Comparison of ENCODE assay signal across 18 cellular contexts in genomic region chr7:122013070-122013469, GRCh38.
DNase-seq lines count a peak whose midpoint lies in the region; ATAC-seq and TF ChIP-seq lines count a peak whose summit lies in the region.
"Had no signal": no experiment of that assay in that cellular context is flagged by ENCODE, and none has a peak within 500 bp of the region (broad histone marks: within the 10 kb centered on the region; RNA-seq: fewer than 3 reads in every experiment).

No MANE protein-coding gene starts in this region.

- ATAC-seq in GM18870 (IDR thresholded peaks at IDR 0.05; ENCODE audit: unreplicated experiment) (peak; percentile 58), HG03196 (IDR thresholded peaks at IDR 0.05; ENCODE audit: unreplicated experiment) (peak; percentile 66), HG03045 (IDR thresholded peaks at IDR 0.05; ENCODE audit: unreplicated experiment) (no peak)
- ATAC-seq: T-cell had no signal

- TF ChIP-seq CTCF in choroid plexus epithelial cell (conservative IDR thresholded peaks at IDR 0.05; ENCODE audit: low read depth, low read length), result no peak

- CTCF ChIA-PET in activated CD4-positive, alpha-beta memory T cell treated with anti-CD3 and anti-CD28 coated beads for 36 hours (lab: Charles Lee), result interaction anchor here (1.2 kb wide), 1 partner anchor 19 kb away, joined by 3 read pairs; no protein-coding TSS in a partner anchor
- CTCF ChIA-PET in activated CD4-positive, alpha-beta memory T cell treated with anti-CD3 and anti-CD28 coated beads, Interleukin-2, amount 10 ng/mL, durations not matched to agents 7 days and 5 days (lab: Charles Lee), result no interaction called here

- no peak overlapping the region for H3K4me3 Mint-ChIP-seq in activated CD4-positive, alpha-beta memory T cell treated with anti-CD3 and anti-CD28 coated beads for 36 hours
- no peak overlapping the region for H3K4me3 Mint-ChIP-seq in activated CD4-positive, alpha-beta memory T cell treated with anti-CD3 and anti-CD28 coated beads, Interleukin-2, amount 10 ng/mL, durations not matched to agents 7 days and 5 days
- H3K4me3 Mint-ChIP-seq: activated B cell treated with CpG ODN at 0.5 μM for 24 hours; activated T-cell treated with anti-CD3 and anti-CD28 coated beads, Interleukin-2, amount 50 U/mL, for 24 hours; CD8-positive, alpha-beta memory T cell; natural killer cell treated with Interleukin-12 subunit alpha and Interleukin-12 subunit beta and Interleukin-15 and Interleukin-18, amount 100 ng/mL, for 72 hours; T-cell had no signal

- no peak overlapping the region for H3K4me3 ChIP-seq in choroid plexus epithelial cell (ENCODE audit: low read depth, low read length)
- H3K4me3 ChIP-seq: adrenal gland, lung, testis had no signal

- no peaks in the 10 kb centered on the region for H3K27me3 Mint-ChIP-seq in activated CD4-positive, alpha-beta memory T cell treated with anti-CD3 and anti-CD28 coated beads for 36 hours
- H3K27me3 Mint-ChIP-seq in activated CD4-positive, alpha-beta memory T cell treated with anti-CD3 and anti-CD28 coated beads, Interleukin-2, amount 10 ng/mL, durations not matched to agents 7 days and 5 days, result no peaks in the 10 kb centered on the region
- H3K27me3 Mint-ChIP-seq: activated B cell treated with CpG ODN at 0.5 μM for 24 hours; activated T-cell treated with anti-CD3 and anti-CD28 coated beads, Interleukin-2, amount 50 U/mL, for 24 hours; CD8-positive, alpha-beta memory T cell; natural killer cell treated with Interleukin-12 subunit alpha and Interleukin-12 subunit beta and Interleukin-15 and Interleukin-18, amount 100 ng/mL, for 72 hours; T-cell had no signal

- POLR2A ChIA-PET in activated CD4-positive, alpha-beta memory T cell treated with anti-CD3 and anti-CD28 coated beads for 36 hours (lab: Charles Lee), result no interaction called here
- POLR2A ChIA-PET in activated CD4-positive, alpha-beta memory T cell treated with anti-CD3 and anti-CD28 coated beads, Interleukin-2, amount 10 ng/mL, durations not matched to agents 7 days and 5 days (lab: Charles Lee), result no interaction called here

- no peaks in the 10 kb centered on the region for H3K36me3 Mint-ChIP-seq in activated CD4-positive, alpha-beta memory T cell treated with anti-CD3 and anti-CD28 coated beads for 36 hours
- no peaks in the 10 kb centered on the region for H3K36me3 Mint-ChIP-seq in activated CD4-positive, alpha-beta memory T cell treated with anti-CD3 and anti-CD28 coated beads, Interleukin-2, amount 10 ng/mL, durations not matched to agents 7 days and 5 days (ENCODE audit: low read depth)
- H3K36me3 Mint-ChIP-seq: CD8-positive, alpha-beta memory T cell; natural killer cell treated with Interleukin-12 subunit alpha and Interleukin-12 subunit beta and Interleukin-15 and Interleukin-18, amount 100 ng/mL, for 72 hours; T-cell had no signal

- DNase-seq in activated CD4-positive, alpha-beta memory T cell treated with anti-CD3 and anti-CD28 coated beads for 36 hours, result peak; percentile 12
- DNase-seq in activated CD4-positive, alpha-beta memory T cell treated with anti-CD3 and anti-CD28 coated beads, Interleukin-2, amount 10 ng/mL, durations not matched to agents 7 days and 5 days, result no peak
- DNase-seq in choroid plexus epithelial cell (ENCODE audit: low read depth), result peak; percentile 5
- DNase-seq in NCI-H1436 (lab: John Stamatoyannopoulos, UW), result no peak
- DNase-seq in COR-L47 (lab: John Stamatoyannopoulos, UW), result no peak
- DNase-seq: activated B cell treated with CpG ODN at 0.5 μM for 24 hours; activated T-cell treated with anti-CD3 and anti-CD28 coated beads, Interleukin-2, amount 50 U/mL, for 24 hours; adrenal gland; CD8-positive, alpha-beta memory T cell; HCEC 1CT; NCI-H2107; T-cell; testis had no signal

- intact Hi-C loops in activated CD4-positive, alpha-beta memory T cell treated with anti-CD3 and anti-CD28 coated beads for 36 hours (cut with micrococcal nuclease), result no loop called here

- no peaks in the 10 kb centered on the region for H3K4me1 Mint-ChIP-seq in activated CD4-positive, alpha-beta memory T cell treated with anti-CD3 and anti-CD28 coated beads for 36 hours (ENCODE audit: low read depth)
- no peaks in the 10 kb centered on the region for H3K4me1 Mint-ChIP-seq in activated CD4-positive, alpha-beta memory T cell treated with anti-CD3 and anti-CD28 coated beads, Interleukin-2, amount 10 ng/mL, durations not matched to agents 7 days and 5 days
- H3K4me1 Mint-ChIP-seq: activated B cell treated with CpG ODN at 0.5 μM for 24 hours; CD8-positive, alpha-beta memory T cell; T-cell had no signal

- H3K27ac Mint-ChIP-seq in activated CD4-positive, alpha-beta memory T cell treated with anti-CD3 and anti-CD28 coated beads for 36 hours, result no peak overlapping the region
- H3K27ac Mint-ChIP-seq in activated CD4-positive, alpha-beta memory T cell treated with anti-CD3 and anti-CD28 coated beads, Interleukin-2, amount 10 ng/mL, durations not matched to agents 7 days and 5 days, result no peak overlapping the region
- H3K27ac Mint-ChIP-seq: activated B cell treated with CpG ODN at 0.5 μM for 24 hours; activated T-cell treated with anti-CD3 and anti-CD28 coated beads, Interleukin-2, amount 50 U/mL, for 24 hours; CD8-positive, alpha-beta memory T cell; natural killer cell treated with Interleukin-12 subunit alpha and Interleukin-12 subunit beta and Interleukin-15 and Interleukin-18, amount 100 ng/mL, for 72 hours; T-cell had no signal

- no peaks in the 10 kb centered on the region for H3K9me3 Mint-ChIP-seq in activated CD4-positive, alpha-beta memory T cell treated with anti-CD3 and anti-CD28 coated beads for 36 hours
- H3K9me3 Mint-ChIP-seq in activated CD4-positive, alpha-beta memory T cell treated with anti-CD3 and anti-CD28 coated beads, Interleukin-2, amount 10 ng/mL, durations not matched to agents 7 days and 5 days, result no peaks in the 10 kb centered on the region
- H3K9me3 Mint-ChIP-seq: activated B cell treated with CpG ODN at 0.5 μM for 24 hours; activated T-cell treated with anti-CD3 and anti-CD28 coated beads, Interleukin-2, amount 50 U/mL, for 24 hours had no signal

Comparison
In these comparisons a context has a peak if more than half of its experiments do, and no peak if none do; other contexts are left out.
1. DNase-seq: peak in activated CD4-positive, alpha-beta memory T cell treated with anti-CD3 and anti-CD28 coated beads for 36 hours (single experiment) and choroid plexus epithelial cell (single experiment); none in activated CD4-positive, alpha-beta memory T cell treated with anti-CD3 and anti-CD28 coated beads, Interleukin-2, amount 10 ng/mL, durations not matched to agents 7 days and 5 days (single experiment), NCI-H1436 (single experiment) and COR-L47 (single experiment).